14 cellular contexts compared by ENCODE assay signal in the genomic region with DNA sequence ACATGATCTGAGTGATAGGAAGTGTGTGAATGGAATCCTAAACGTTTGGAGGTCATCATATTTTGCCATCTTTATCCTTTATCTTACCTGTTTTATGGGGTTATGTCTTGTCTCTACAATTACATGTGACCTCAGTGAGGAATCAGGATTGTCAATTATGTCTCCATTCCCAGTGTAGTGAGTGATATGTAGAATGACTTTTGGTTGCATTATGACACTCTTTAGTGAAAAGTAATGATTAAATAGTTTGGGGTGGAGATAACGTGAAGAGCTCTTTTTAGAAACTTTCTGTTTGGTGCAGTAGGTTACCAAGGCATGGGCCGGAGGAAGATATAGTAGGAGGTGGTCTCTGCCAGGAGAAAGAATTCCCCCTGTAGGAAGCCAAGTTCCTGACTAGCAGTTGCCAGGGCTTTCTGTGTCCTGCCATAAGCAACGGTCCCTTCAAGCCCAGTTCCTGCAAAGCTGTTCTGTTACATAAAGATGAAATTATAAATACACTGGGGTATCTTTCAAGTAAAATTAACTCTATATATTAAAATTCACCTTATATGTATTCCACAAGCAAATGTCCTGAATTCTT.
"Had no signal": no experiment of that assay in that cellular context is flagged by ENCODE, and none has a peak within 500 bp of the region (broad histone marks: within the 10 kb centered on the region; RNA-seq: fewer than 3 reads in every experiment).

No MANE protein-coding gene starts in this region.

- H3K27ac ChIP-seq: psoas muscle, right lobe of liver, WERI-Rb-1 had no signal

- DNase-seq: activated CD4-positive, alpha-beta T cell treated with anti-CD3 and anti-CD28 coated beads for 4 hours; activated CD8-positive, alpha-beta memory T cell treated with anti-CD3 and anti-CD28 coated beads, Interleukin-2, amount 50 U/mL, for 48 hours; activated CD8-positive, alpha-beta T cell treated with anti-CD3 and anti-CD28 coated beads, Interleukin-2, amount 10 ng/mL, durations not matched to agents 7 days and 5 days; activated gamma-delta T cell treated with Interleukin-2 at 50 U/mL for 16 hours; amniotic stem cell; left colon; psoas muscle; right lobe of liver; stimulated activated naive CD8-positive, alpha-beta T cell treated with anti-CD3 and anti-CD28 coated beads, Interleukin-15, Interleukin-2, amounts not matched to agents 100 U/mL and 50 U/mL, for 24 hours; WERI-Rb-1 had no signal

- H3K4me1 Mint-ChIP-seq: neural crest cell had no signal

- H3K36me3 Mint-ChIP-seq: activated naive CD8-positive, alpha-beta T cell had no signal

- H3K36me3 ChIP-seq: right lobe of liver, WERI-Rb-1 had no signal

- H3K4me3 Mint-ChIP-seq: activated CD8-positive, alpha-beta T cell treated with anti-CD3 and anti-CD28 coated beads, Interleukin-2, amount 10 ng/mL, durations not matched to agents 7 days and 5 days; activated naive CD8-positive, alpha-beta T cell; neural crest cell had no signal

- H3K27me3 Mint-ChIP-seq: activated naive CD8-positive, alpha-beta T cell had no signal

- H3K9me3 Mint-ChIP-seq: neural crest cell had no signal

- H3K9me3 ChIP-seq: psoas muscle, right lobe of liver had no signal

- H3K27me3 ChIP-seq: right lobe of liver had no signal

- H3K4me3 ChIP-seq: psoas muscle, right lobe of liver, smooth muscle cell had no signal

- ATAC-seq: activated CD8-positive, alpha-beta T cell treated with anti-CD3 and anti-CD28 coated beads, Interleukin-2, amount 10 ng/mL, durations not matched to agents 7 days and 5 days; esophagus mucosa; left colon; psoas muscle; right lobe of liver; stimulated activated naive CD8-positive, alpha-beta T cell treated with anti-CD3 and anti-CD28 coated beads, Interleukin-15, Interleukin-2, amounts not matched to agents 100 U/mL and 50 U/mL, for 24 hours had no signal

- H3K4me1 ChIP-seq: psoas muscle, right lobe of liver had no signal

- H3K27ac Mint-ChIP-seq: activated CD8-positive, alpha-beta T cell treated with anti-CD3 and anti-CD28 coated beads, Interleukin-2, amount 10 ng/mL, durations not matched to agents 7 days and 5 days; activated naive CD8-positive, alpha-beta T cell had no signal
